Comparison of ENCODE assay signal across 1 cellular context in genomic region chr11:11813288-11813962, GRCh38.
A peak's percentile ranks its signal among the peaks of the same experiment; 100 is the strongest.
TF ChIP-seq lines count a peak whose summit lies in the region.

No MANE protein-coding gene starts in this region.

TF ChIP-seq in HepG2, 621 proteins besides CTCF, POLR2A, EP300 and RAD21 (continued from another document and continues in another):
- no peak for TF ChIP-seq ZHX2 (IDR thresholded peaks at IDR 0.05; ENCODE audit: low read depth)
- no peak for TF ChIP-seq ZHX2 (CRISPR knock-in tag; IDR thresholded peaks at IDR 0.05; ENCODE audit: borderline replicate concordance)
- TF ChIP-seq NFIC (IDR thresholded peaks at IDR 0.05; ENCODE audit: low read length) = no peak; the same call in 1 of the 2 replicates
- TF ChIP-seq ZMYM4 (CRISPR knock-in tag; IDR thresholded peaks at IDR 0.05) = peak; percentile 67
- TF ChIP-seq TFDP2 (CRISPR knock-in tag; IDR thresholded peaks at IDR 0.05) = no peak; the same call in 1 of the 2 replicates
- no peak for TF ChIP-seq SALL2 (CRISPR knock-in tag; IDR thresholded peaks at IDR 0.05)
- TF ChIP-seq ZSCAN30 (CRISPR knock-in tag; IDR thresholded peaks at IDR 0.05) = no peak
- no peak for TF ChIP-seq PHB2 (IDR thresholded peaks at IDR 0.05; ENCODE audit: partially characterized antibody)
- TF ChIP-seq KMT2A (CRISPR knock-in tag; IDR thresholded peaks at IDR 0.05) = no peak
- no peak for TF ChIP-seq PAX8 (CRISPR knock-in tag; IDR thresholded peaks at IDR 0.05; ENCODE audit: borderline replicate concordance)
- no peak for TF ChIP-seq GTF2F1 (IDR thresholded peaks at IDR 0.05; ENCODE audit: low read length)
- no peak for TF ChIP-seq SMYD3 (CRISPR knock-in tag; IDR thresholded peaks at IDR 0.05)
- TF ChIP-seq HMGA1 (CRISPR knock-in tag; conservative IDR thresholded peaks at IDR 0.05) = no peak
- TF ChIP-seq ARHGAP35 (CRISPR knock-in tag; IDR thresholded peaks at IDR 0.05; ENCODE audit: borderline replicate concordance) = no peak
- peak; percentile 78 for TF ChIP-seq HNF4G (IDR thresholded peaks at IDR 0.05; ENCODE audit: borderline replicate concordance, low read depth, low read length)
- TF ChIP-seq HNF4G (CRISPR knock-in tag; IDR thresholded peaks at IDR 0.05; ENCODE audit: borderline replicate concordance, low read depth) = peak; percentile 53; the same call in 1 of the 2 replicates
- TF ChIP-seq ZNF607 (CRISPR knock-in tag; IDR thresholded peaks at IDR 0.05; ENCODE audit: borderline replicate concordance) = no peak
- no peak for TF ChIP-seq SNRNP70 (IDR thresholded peaks at IDR 0.05; ENCODE audit: low read depth, low read length)
- TF ChIP-seq MAX (IDR thresholded peaks at IDR 0.05) = no peak
- TF ChIP-seq LCORL (IDR thresholded peaks at IDR 0.05) = no peak
- TF ChIP-seq LCORL (CRISPR knock-in tag; IDR thresholded peaks at IDR 0.05) = peak; percentile 73
- no peak for TF ChIP-seq ISX (CRISPR knock-in tag; conservative IDR thresholded peaks at IDR 0.05)
- no peak for TF ChIP-seq CSRNP1 (CRISPR knock-in tag; IDR thresholded peaks at IDR 0.05)
- TF ChIP-seq TFDP1 (CRISPR knock-in tag; IDR thresholded peaks at IDR 0.05; ENCODE audit: borderline replicate concordance) = no peak
- TF ChIP-seq MAFF (IDR thresholded peaks at IDR 0.05; ENCODE audit: low read depth, low read length) = peak; percentile 13; the same call in 1 of the 2 replicates
- TF ChIP-seq ZNF556 (CRISPR knock-in tag; IDR thresholded peaks at IDR 0.05; ENCODE audit: borderline replicate concordance) = no peak
- TF ChIP-seq DZIP1 (CRISPR knock-in tag; IDR thresholded peaks at IDR 0.05) = no peak
- no peak for TF ChIP-seq PRDM15 (CRISPR knock-in tag; IDR thresholded peaks at IDR 0.05)
- TF ChIP-seq NONO (IDR thresholded peaks at IDR 0.05) = no peak
- TF ChIP-seq NONO (CRISPR knock-in tag; conservative IDR thresholded peaks at IDR 0.05) = no peak
- no peak for TF ChIP-seq ZNF512B (CRISPR knock-in tag; IDR thresholded peaks at IDR 0.05; ENCODE audit: borderline replicate concordance)
- no peak for TF ChIP-seq CEBPZ (IDR thresholded peaks at IDR 0.05; ENCODE audit: low read length)
